Comparison of ENCODE assay signal across 1 cellular context in genomic region chr4:39429476-39430310, GRCh38.
TF ChIP-seq lines count a peak whose summit lies in the region.

No MANE protein-coding gene starts in this region.

TF ChIP-seq in HepG2, 621 proteins besides CTCF, POLR2A, EP300 and RAD21 (continued from another document and continues in another):
- TF ChIP-seq HNF1B (CRISPR knock-in tag; IDR thresholded peaks at IDR 0.05) (0 out of 2 replicates have a peak, but pooled peaks have one; percentile 23), SP1 (IDR thresholded peaks at IDR 0.05) (no peak), SP1 (CRISPR knock-in tag; IDR thresholded peaks at IDR 0.05) (no peak), ZMAT3 (CRISPR knock-in tag; conservative IDR thresholded peaks at IDR 0.05) (no peak), ZNF430 (CRISPR knock-in tag; IDR thresholded peaks at IDR 0.05) (no peak), NONO (IDR thresholded peaks at IDR 0.05) (no peak), NONO (CRISPR knock-in tag; conservative IDR thresholded peaks at IDR 0.05) (peak; percentile 43), EZH2 (conservative IDR thresholded peaks at IDR 0.05; ENCODE audit: low read depth, low read length) (no peak), GATAD2A (CRISPR knock-in tag; IDR thresholded peaks at IDR 0.05) (peak; percentile 84), ZNF512B (CRISPR knock-in tag; IDR thresholded peaks at IDR 0.05; ENCODE audit: borderline replicate concordance) (no peak), ZNF18 (CRISPR knock-in tag; IDR thresholded peaks at IDR 0.05; ENCODE audit: insufficient replicate concordance) (no peak), NCOA5 (CRISPR knock-in tag; IDR thresholded peaks at IDR 0.05) (no peak), NFATC3 (CRISPR knock-in tag; IDR thresholded peaks at IDR 0.05) (no peak), ZNF207 (IDR thresholded peaks at IDR 0.05; ENCODE audit: borderline replicate concordance) (no peak), TARDBP (CRISPR knock-in tag; IDR thresholded peaks at IDR 0.05) (peak; percentile 38; the same call in 1 of the 2 replicates), CEBPZ (IDR thresholded peaks at IDR 0.05; ENCODE audit: low read length) (no peak), ZNF780A (CRISPR knock-in tag; IDR thresholded peaks at IDR 0.05) (no peak), ETV5 (CRISPR knock-in tag; IDR thresholded peaks at IDR 0.05; ENCODE audit: borderline replicate concordance) (no peak), HNRNPUL1 (IDR thresholded peaks at IDR 0.05; ENCODE audit: low read depth, low read length) (no peak), ZNF10 (CRISPR knock-in tag; IDR thresholded peaks at IDR 0.05; ENCODE audit: borderline replicate concordance, low read depth) (no peak), HOXD1 (CRISPR knock-in tag; IDR thresholded peaks at IDR 0.05) (no peak), HMG20A (CRISPR knock-in tag; IDR thresholded peaks at IDR 0.05; ENCODE audit: borderline replicate concordance) (peak; percentile 24; the same call in 1 of the 2 replicates), ZNF562 (CRISPR knock-in tag; IDR thresholded peaks at IDR 0.05; ENCODE audit: borderline replicate concordance) (no peak), ATF7-NPFF (CRISPR knock-in tag; IDR thresholded peaks at IDR 0.05; ENCODE audit: low read depth) (no peak), FOXJ3 (CRISPR knock-in tag; IDR thresholded peaks at IDR 0.05; ENCODE audit: borderline replicate concordance) (peak; percentile 50; the same call in 1 of the 2 replicates), TOPORS (CRISPR knock-in tag; IDR thresholded peaks at IDR 0.05) (0 out of 2 replicates have a peak, but pooled peaks have one; percentile 50), ASH2L (IDR thresholded peaks at IDR 0.05; ENCODE audit: insufficient read length, low read depth, low read length) (peak; percentile 73), SALL1 (CRISPR knock-in tag; IDR thresholded peaks at IDR 0.05) (peak; percentile 52; the same call in 1 of the 2 replicates), NR2F6 (IDR thresholded peaks at IDR 0.05) (peak; percentile 93), NR2F6 (CRISPR knock-in tag; IDR thresholded peaks at IDR 0.05) (peak; percentile 68), ZNF816 (CRISPR knock-in tag; IDR thresholded peaks at IDR 0.05; ENCODE audit: borderline replicate concordance) (no peak), E2F5 (CRISPR knock-in tag; conservative IDR thresholded peaks at IDR 0.05) (no peak), EHMT2 (IDR thresholded peaks at IDR 0.05; ENCODE audit: borderline replicate concordance, low read depth, low read length) (no peak), ZBTB7B (CRISPR knock-in tag; IDR thresholded peaks at IDR 0.05) (0 out of 2 replicates have a peak, but pooled peaks have one; percentile 21), ZNF451 (CRISPR knock-in tag; IDR thresholded peaks at IDR 0.05) (no peak), ZNF605 (CRISPR knock-in tag; IDR thresholded peaks at IDR 0.05) (peak; percentile 42; the same call in 1 of the 2 replicates), FOSL1 (CRISPR knock-in tag; IDR thresholded peaks at IDR 0.05; ENCODE audit: borderline replicate concordance) (no peak), CREB1 (IDR thresholded peaks at IDR 0.05) (no peak), CREB1 (CRISPR knock-in tag; IDR thresholded peaks at IDR 0.05) (peak; percentile 19; the same call in 1 of the 2 replicates), NPAS2 (CRISPR knock-in tag; IDR thresholded peaks at IDR 0.05; ENCODE audit: borderline replicate concordance) (no peak), ONECUT2 (CRISPR knock-in tag; IDR thresholded peaks at IDR 0.05) (peak; percentile 4; the same call in 1 of the 2 replicates), AGO1 (IDR thresholded peaks at IDR 0.05; ENCODE audit: low read depth, low read length, poor library complexity, severe bottlenecking) (no peak), TBX3 (IDR thresholded peaks at IDR 0.05; ENCODE audit: borderline replicate concordance) (peak; percentile 25; the same call in 1 of the 2 replicates), CSRNP1 (CRISPR knock-in tag; IDR thresholded peaks at IDR 0.05) (peak; percentile 58; the same call in 1 of the 2 replicates), ZNF496 (CRISPR knock-in tag; IDR thresholded peaks at IDR 0.05; ENCODE audit: insufficient replicate concordance) (no peak), PATZ1 (CRISPR knock-in tag; IDR thresholded peaks at IDR 0.05) (peak; percentile 65), PPARG (CRISPR knock-in tag; conservative IDR thresholded peaks at IDR 0.05) (peak; percentile 90), SAP130 (CRISPR knock-in tag; IDR thresholded peaks at IDR 0.05; ENCODE audit: low read depth) (peak; percentile 21; the same call in 1 of the 2 replicates), SMARCC2 (IDR thresholded peaks at IDR 0.05) (no peak), ZC3H13 (CRISPR knock-in tag; IDR thresholded peaks at IDR 0.05) (no peak), FIP1L1 (IDR thresholded peaks at IDR 0.05; ENCODE audit: borderline replicate concordance, insufficient read depth, low read depth, low read length) (no peak), DMTF1 (CRISPR knock-in tag; IDR thresholded peaks at IDR 0.05) (no peak), SKI (IDR thresholded peaks at IDR 0.05; ENCODE audit: partially characterized antibody) (no peak), BATF2 (CRISPR knock-in tag; IDR thresholded peaks at IDR 0.05) (no peak), ZNF7 (CRISPR knock-in tag; IDR thresholded peaks at IDR 0.05) (peak; percentile 65; the same call in 1 of the 2 replicates)
